Comparison of ENCODE assay signal across 12 cellular contexts in the genomic region with DNA sequence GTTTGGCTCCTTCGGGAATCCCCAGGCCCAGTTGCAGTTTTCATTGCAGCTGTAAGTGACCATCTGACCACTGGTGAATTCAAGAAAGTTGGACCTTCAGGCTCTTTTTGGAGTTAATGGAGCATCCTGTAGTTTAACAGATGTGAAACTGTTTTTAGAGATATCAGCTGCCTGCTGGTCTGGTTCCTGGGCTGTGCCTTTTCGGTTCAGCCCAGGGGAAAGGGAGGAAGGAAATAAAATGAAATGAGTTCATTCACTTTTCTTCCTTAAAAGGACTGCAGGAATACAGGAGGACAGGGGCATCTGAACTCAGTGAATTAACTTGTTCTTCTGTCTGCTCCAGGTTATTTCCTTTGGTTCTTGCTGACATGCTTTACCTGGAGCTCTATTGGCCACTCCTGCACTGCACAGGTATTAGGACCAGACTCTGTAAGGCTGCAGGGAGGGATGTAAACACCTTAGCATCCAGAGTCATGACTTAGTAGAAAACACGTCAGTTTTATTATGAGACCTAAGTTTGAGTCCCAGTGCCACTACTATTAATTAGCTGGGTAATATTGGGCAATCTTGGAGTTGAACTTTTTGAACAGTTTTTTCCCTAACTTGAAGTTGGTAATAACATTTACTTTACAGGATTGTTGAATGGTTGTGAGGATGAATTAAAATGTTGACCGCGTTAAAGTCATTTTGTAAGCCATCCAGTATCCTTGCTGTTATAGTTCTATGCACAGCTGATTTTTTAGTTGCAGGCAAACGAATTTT.
A peak's percentile ranks its signal among the peaks of the same experiment; 100 is the strongest.
DNase-seq lines count a peak whose midpoint lies in the region; ATAC-seq and TF ChIP-seq lines count a peak whose summit lies in the region.
"Had no signal": no experiment of that assay in that cellular context is flagged by ENCODE, and none has a peak within 500 bp of the region (broad histone marks: within the 10 kb centered on the region; RNA-seq: fewer than 3 reads in every experiment).

No MANE protein-coding gene starts in this region.

- H3K27ac Mint-ChIP-seq in H9 = peak overlapping the region; percentile 85 to 89 (median 88); a peak in 6 of 7 replicates

- H3K4me3 ChIP-seq in PC-9 (no peak overlapping the region), trophoblast cell (ENCODE audit: low read depth, low read length) (no peak overlapping the region)
- H3K4me3 ChIP-seq: testis had no signal

- H4K20me1 ChIP-seq in H9 (ENCODE audit: control insufficient read depth, insufficient read depth, insufficient read length) = no peaks in the 10 kb centered on the region
- H4K20me1 ChIP-seq in PC-9 (ENCODE audit: insufficient read depth) = no peaks in the 10 kb centered on the region

- H3K4me3 Mint-ChIP-seq in H9 = no peak overlapping the region

- intact Hi-C loops in PC-9 (cut with micrococcal nuclease; ENCODE audit: unreplicated experiment) = no loop called here

- POLR2A ChIA-PET in PC-9 (lab: Charles Lee; ENCODE audit: unreplicated experiment) = interaction anchor here (0.6 kb wide), 1 partner anchor 1118 kb away, joined by 3 read pairs; no protein-coding TSS in a partner anchor

- no peaks in the 10 kb centered on the region for H3K9me3 Mint-ChIP-seq in H9

- no peaks in the 10 kb centered on the region for H3K27me3 Mint-ChIP-seq in H9 (ENCODE audit: low read depth)

- peaks cover 9% of the 10 kb centered on the region for H3K79me1 ChIP-seq in H9 (ENCODE audit: insufficient read depth, low read depth, low read length, poor library complexity, severe bottlenecking)
- peaks cover 16% of the 10 kb centered on the region for H3K79me1 ChIP-seq in trophoblast cell (ENCODE audit: low read length)

- TF ChIP-seq CTCF in H9 (conservative IDR thresholded peaks at IDR 0.05) = no peak
- TF ChIP-seq CTCF in PC-9 (conservative IDR thresholded peaks at IDR 0.05) = no peak

- no peak for ATAC-seq in GM18868 (IDR thresholded peaks at IDR 0.05; ENCODE audit: unreplicated experiment)
- ATAC-seq: esophagus mucosa had no signal

- no TSS peak for BruUV-seq in PC-9 (replicated peaks; lab: Mats Ljungman, UMichigan)

- H3K4me2 ChIP-seq in H9 (ENCODE audit: insufficient read depth, insufficient read length, low read length) (no peak overlapping the region), PC-9 (no peak overlapping the region), trophoblast cell (ENCODE audit: low read length) (no peak overlapping the region)

- H3K27ac ChIP-seq in H9 (ENCODE audit: insufficient read length, low read depth, low read length) (no peak overlapping the region), PC-9 (peak overlapping the region; percentile 92), trophoblast cell (ENCODE audit: low read depth, low read length) (peak overlapping the region; percentile 42)

- H2BK20ac ChIP-seq in H9 (ENCODE audit: low read depth, low read length, poor library complexity, severe bottlenecking) = no peak overlapping the region

- H4K91ac ChIP-seq in H9 (ENCODE audit: insufficient read length, low read depth, low read length) (no peak overlapping the region), trophoblast cell (ENCODE audit: low read depth, low read length) (no peak overlapping the region)

- H3K9ac ChIP-seq in H9 (ENCODE audit: extremely low read depth, insufficient read length, low read length) = no peak overlapping the region
- H3K9ac ChIP-seq in trophoblast cell (ENCODE audit: low read length) = no peak overlapping the region

- H3K27me3 ChIP-seq in H9 (ENCODE audit: insufficient read depth, low read length) = no peaks in the 10 kb centered on the region
- H3K27me3 ChIP-seq in PC-9 (ENCODE audit: insufficient read depth, low read depth) = no peaks in the 10 kb centered on the region
- H3K27me3 ChIP-seq in trophoblast cell (ENCODE audit: insufficient read depth, low read length) = no peaks in the 10 kb centered on the region
- H3K27me3 ChIP-seq: testis had no signal

- no CpG with 5 or more reads among the region's 6 CpGs for WGBS in H9 (ENCODE audit: extremely low coverage, insufficient read length, low lambda C conversion rate)
- WGBS in trophoblast cell (ENCODE audit: extremely low coverage, insufficient coverage, insufficient read length) = no CpG with 5 or more reads among the region's 6 CpGs

- no peaks in the 10 kb centered on the region for H3K9me2 ChIP-seq in PC-9 (ENCODE audit: insufficient read depth)

- H2BK12ac ChIP-seq in H9 (ENCODE audit: insufficient read length, low read depth, low read length) (no peak overlapping the region), trophoblast cell (ENCODE audit: low read length) (no peak overlapping the region)

- H3K79me2 ChIP-seq in H9 (ENCODE audit: insufficient read depth, low read length) = peaks cover 2% of the 10 kb centered on the region; the same call in 1 of the 2 replicates
- peaks cover 78% of the 10 kb centered on the region for H3K79me2 ChIP-seq in PC-9 (ENCODE audit: low read depth)
- no peaks in the 10 kb centered on the region for H3K79me2 ChIP-seq in trophoblast cell (ENCODE audit: control insufficient read depth, insufficient read depth, low read length, poor library complexity)

- no peak overlapping the region for H2BK5ac ChIP-seq in H9 (ENCODE audit: insufficient read length, low read length)
- H2BK5ac ChIP-seq in trophoblast cell (ENCODE audit: low read depth, low read length, poor library complexity) = peak overlapping the region; percentile 43

- no peak overlapping the region for H4K8ac ChIP-seq in H9 (replicated peaks; ENCODE audit: insufficient read length, low read depth, low read length)
- H4K8ac ChIP-seq in trophoblast cell (ENCODE audit: low read depth, low read length) = no peak overlapping the region

- H4K12ac ChIP-seq in trophoblast cell (ENCODE audit: low read depth, low read length) = no peak overlapping the region

- H3F3A ChIP-seq in PC-9 (ENCODE audit: insufficient read depth, low read depth) = peaks cover 65% of the 10 kb centered on the region

- no peak overlapping the region for H2BK15ac ChIP-seq in H9 (ENCODE audit: low read depth, low read length)

- peaks cover 28% of the 10 kb centered on the region for H3K4me1 ChIP-seq in H9 (ENCODE audit: insufficient read depth, low read length)
- H3K4me1 ChIP-seq in PC-9 (replicated peaks; ENCODE audit: insufficient read depth) = peaks cover 65% of the 10 kb centered on the region
- H3K4me1 ChIP-seq in trophoblast cell (ENCODE audit: control insufficient read depth in 1 of 2, insufficient read depth in 2 of 2, low read length in 2 of 2) = peaks cover 7 to 17% of the 10 kb centered on the region in 2 experiments

- H3K4ac ChIP-seq in H9 (ENCODE audit: low read depth, low read length) (no peak overlapping the region), trophoblast cell (ENCODE audit: low read depth, low read length) (no peak overlapping the region)

- H3K4me1 Mint-ChIP-seq in H9 = peaks cover 79 to 85% of the 10 kb centered on the region in 2 experiments

- H3K9me3 ChIP-seq in H9 (ENCODE audit: control insufficient read depth, low read depth, low read length) (no peaks in the 10 kb centered on the region), PC-9 (ENCODE audit: insufficient read depth, low read depth) (no peaks in the 10 kb centered on the region), trophoblast cell (ENCODE audit: insufficient read depth, low read depth, low read length) (no peaks in the 10 kb centered on the region)
- H3K9me3 ChIP-seq: testis had no signal

- CTCF ChIA-PET in PC-9 (lab: Charles Lee) = interaction anchor here (0.5 kb wide), 1 partner anchor 72 kb away, joined by 4 read pairs; no protein-coding TSS in a partner anchor

- H3K36me3 Mint-ChIP-seq in H9 (ENCODE audit: insufficient read depth in 1 of 3, low read depth in 3 of 3) = peaks cover 3 to 6% (median 4%) of the 10 kb centered on the region in 3 experiments; a peak in 3 of 7 replicates

- DNase-seq in H9 (no peak), PC-9 (no peak), erythroblast (lab: John Stamatoyannopoulos, UW) (peak; percentile 66 to 70), trophoblast cell (no peak), GM19240 (ENCODE audit: insufficient read length, low spot score) (no peak), T1000 (lab: John Stamatoyannopoulos, UW) (no peak)
- DNase-seq: activated CD4-positive, alpha-beta T cell treated with anti-CD3 and anti-CD28 coated beads for 48 hours; DMS153; NCI-H524 treated with DMSO at 0.1 percent for 48 hours; testis had no signal

- H3K18ac ChIP-seq in H9 (ENCODE audit: insufficient read length, low read depth, low read length) (no peak overlapping the region), trophoblast cell (ENCODE audit: low read length) (no peak overlapping the region)

- no peak overlapping the region for H3T11ph ChIP-seq in H9 (ENCODE audit: low read length)

- H2BK120ac ChIP-seq in H9 (ENCODE audit: low read depth, low read length, poor library complexity, severe bottlenecking) = no peak overlapping the region
- H2BK120ac ChIP-seq in trophoblast cell (ENCODE audit: insufficient read depth, low read length, poor library complexity) = no peak overlapping the region

- H4K5ac ChIP-seq in H9 (ENCODE audit: insufficient read length, low read depth, low read length) = no peak overlapping the region

- no peak overlapping the region for H2AK5ac ChIP-seq in H9 (ENCODE audit: insufficient read length, low read length)
- no peak overlapping the region for H2AK5ac ChIP-seq in trophoblast cell (ENCODE audit: low read length)

- TF ChIP-seq POLR2A in erythroblast (IDR thresholded peaks at IDR 0.05; ENCODE audit: low read length) = no peak

- H3K14ac ChIP-seq in H9 (ENCODE audit: insufficient read depth, low read length) (no peak overlapping the region), trophoblast cell (ENCODE audit: low read length) (no peak overlapping the region)

- no peak overlapping the region for H3K56ac ChIP-seq in H9 (ENCODE audit: insufficient read length, low read depth, low read length)

- H3K23ac ChIP-seq in H9 (ENCODE audit: insufficient read length, low read depth, low read length) (no peak overlapping the region), trophoblast cell (ENCODE audit: low read length) (no peak overlapping the region)

- H3K36me3 ChIP-seq in PC-9 (ENCODE audit: low read depth) (peaks cover 36% of the 10 kb centered on the region), trophoblast cell (ENCODE audit: control insufficient read depth in 1 of 2, insufficient read depth in 2 of 2, low read length in 2 of 2) (no peaks in the 10 kb centered on the region)

- no peaks in the 10 kb centered on the region for H3K23me2 ChIP-seq in H9 (ENCODE audit: insufficient read length, low read depth, low read length, poor library complexity, severe bottlenecking)

- H2AFZ ChIP-seq in H9 (ENCODE audit: low read length) = no peak overlapping the region
- H2AFZ ChIP-seq in PC-9 = no peak overlapping the region
- no peak overlapping the region for H2AFZ ChIP-seq in trophoblast cell (ENCODE audit: insufficient read depth, low read length, poor library complexity)

Comparison
In these comparisons a context has a peak if more than half of its experiments do, and no peak if none do; other contexts are left out.
1. DNase-seq: peak in erythroblast (2 of 2); none in H9 (single experiment), PC-9 (0 of 2), trophoblast cell (0 of 2), GM19240 (single experiment) and T1000 (single experiment).